Comparison of ENCODE assay signal across 23 cellular contexts in genomic region chr2:228709788-228710371, GRCh38.
"Had no signal": no experiment of that assay in that cellular context is flagged by ENCODE, and none has a peak within 500 bp of the region (broad histone marks: within the 10 kb centered on the region; RNA-seq: fewer than 3 reads in every experiment).

No MANE protein-coding gene starts in this region.

- FAIRE-seq: kidney had no signal

- H3K9ac ChIP-seq: parathyroid adenoma had no signal

- H3K27me3 ChIP-seq: hepatocyte, stomach, transverse colon had no signal

- H3K4me3 ChIP-seq: dorsolateral prefrontal cortex, hepatocyte, psoas muscle, skin epidermis, stomach, thoracic aorta, transverse colon had no signal

- DNase-seq: cortex of kidney; dorsolateral prefrontal cortex; effector CD8-positive, alpha-beta T cell; foreskin fibroblast; head of caudate nucleus; kidney; left cardiac atrium; left ventricle myocardium superior; mammary epithelial cell; naive thymus-derived CD4-positive, alpha-beta T cell; nephron progenitor cell; psoas muscle; retina; stimulated activated naive CD4-positive, alpha-beta T cell; stomach; substantia nigra; transverse colon had no signal

- H3K4me1 ChIP-seq: parathyroid adenoma, psoas muscle, stomach, transverse colon had no signal

- H3K9me3 ChIP-seq: psoas muscle, thoracic aorta, transverse colon had no signal

- H3K36me3 ChIP-seq: stomach, thoracic aorta, transverse colon had no signal

- H3K27ac ChIP-seq: dorsolateral prefrontal cortex, hepatocyte, parathyroid adenoma, psoas muscle, skin epidermis, stomach, thoracic aorta, transverse colon had no signal

- ATAC-seq: esophagus mucosa; left cardiac atrium; left ventricle myocardium superior; naive thymus-derived CD4-positive, alpha-beta T cell; psoas muscle; sciatic nerve had no signal
